18 cellular contexts compared by ENCODE assay signal in the genomic region with DNA sequence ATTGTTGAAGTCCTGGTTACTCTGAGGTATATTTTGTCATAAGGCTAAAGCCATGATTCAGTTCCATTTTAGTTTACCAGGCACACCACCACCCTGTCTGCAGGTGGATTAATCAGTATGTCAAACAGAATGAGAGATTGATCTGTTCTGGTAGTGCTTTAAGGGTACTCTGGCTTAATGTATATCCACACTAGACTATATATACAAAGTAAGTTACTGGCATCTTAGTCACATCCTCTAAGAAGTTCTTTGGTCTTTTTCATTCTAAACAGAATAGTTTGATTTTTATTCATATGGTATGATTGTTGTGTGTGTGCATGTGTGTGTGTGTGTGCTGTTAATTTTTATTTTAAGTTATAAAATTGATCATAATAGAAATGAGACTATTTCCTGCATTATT.
DNase-seq lines count a peak whose midpoint lies in the region; ATAC-seq and TF ChIP-seq lines count a peak whose summit lies in the region.
"Had no signal": no experiment of that assay in that cellular context is flagged by ENCODE, and none has a peak within 500 bp of the region (broad histone marks: within the 10 kb centered on the region; RNA-seq: fewer than 3 reads in every experiment).

No MANE protein-coding gene starts in this region.

- H3K9me2 ChIP-seq in PC-3 (replicated peaks; ENCODE audit: low read length) = no peaks in the 10 kb centered on the region

- H3K9me3 Mint-ChIP-seq in activated T-cell treated with anti-CD3 and anti-CD28 coated beads, Interleukin-2, amount 50 U/mL, for 72 hours = no peaks in the 10 kb centered on the region
- no peaks in the 10 kb centered on the region for H3K9me3 Mint-ChIP-seq in stimulated activated effector memory CD8-positive, alpha-beta T cell treated with anti-CD3 and anti-CD28 coated beads, Interleukin-12 subunit alpha, Interleukin-12 subunit beta, amount 100 ng/mL, for 72 hours
- H3K9me3 Mint-ChIP-seq: CD4-positive, CD25-positive, alpha-beta regulatory T cell; CD8-positive, alpha-beta memory T cell had no signal

- ATAC-seq in activated T-cell treated with anti-CD3 and anti-CD28 coated beads, Interleukin-2, amount 50 U/mL, for 72 hours (replicated peaks in 1 of 2) = peak in 1 of 2 donors; percentile 35
- ATAC-seq in PC-3 = peak; percentile 48; the same call in 1 of the 2 replicates
- ATAC-seq in stimulated activated effector memory CD8-positive, alpha-beta T cell treated with anti-CD3 and anti-CD28 coated beads, Interleukin-12 subunit alpha, Interleukin-12 subunit beta, amount 100 ng/mL, for 72 hours = no peak
- no peak for ATAC-seq in HG02759 (IDR thresholded peaks at IDR 0.05; ENCODE audit: unreplicated experiment)

- no TSS peak for BruUV-seq in PC-3 (replicated peaks; lab: Mats Ljungman, UMichigan)

- no peaks in the 10 kb centered on the region for H3K9me3 ChIP-seq in PC-3 (ENCODE audit: low read length)
- H3K9me3 ChIP-seq in Peyer's patch = no peaks in the 10 kb centered on the region
- H3K9me3 ChIP-seq: BE2C, HAP-1 had no signal

- no peak for TF ChIP-seq CTCF in PC-3 (conservative IDR thresholded peaks at IDR 0.05; ENCODE audit: low read depth, low read length)
- TF ChIP-seq CTCF in Peyer's patch (IDR thresholded peaks at IDR 0.05) = no peak

- H3K4me1 ChIP-seq in PC-3 (ENCODE audit: insufficient read depth, low read length) (no peaks in the 10 kb centered on the region), Peyer's patch (no peaks in the 10 kb centered on the region)
- H3K4me1 ChIP-seq: BE2C, HAP-1 had no signal

- TF ChIP-seq POLR2A in Peyer's patch (IDR thresholded peaks at IDR 0.05) = no peak

- H3F3A ChIP-seq in PC-3 (ENCODE audit: low read length, unreplicated experiment) = no peaks in the 10 kb centered on the region

- CTCF ChIA-PET in PC-3 (lab: Charles Lee) = no interaction called here

- H3K27me3 ChIP-seq in PC-3 (ENCODE audit: low read length) = no peaks in the 10 kb centered on the region
- no peaks in the 10 kb centered on the region for H3K27me3 ChIP-seq in Peyer's patch
- H3K27me3 ChIP-seq: BE2C had no signal

- no peaks in the 10 kb centered on the region for H3K27me3 Mint-ChIP-seq in activated T-cell treated with anti-CD3 and anti-CD28 coated beads, Interleukin-2, amount 50 U/mL, for 72 hours (ENCODE audit: low read depth)
- H3K27me3 Mint-ChIP-seq: CD4-positive, CD25-positive, alpha-beta regulatory T cell; CD8-positive, alpha-beta memory T cell had no signal

- H3K36me3 Mint-ChIP-seq in activated T-cell treated with anti-CD3 and anti-CD28 coated beads, Interleukin-2, amount 50 U/mL, for 72 hours (ENCODE audit: insufficient read depth in 2 of 2) = peaks cover 4 to 26% of the 10 kb centered on the region in 2 donors
- peaks cover 100% of the 10 kb centered on the region for H3K36me3 Mint-ChIP-seq in stimulated activated effector memory CD8-positive, alpha-beta T cell treated with anti-CD3 and anti-CD28 coated beads, Interleukin-12 subunit alpha, Interleukin-12 subunit beta, amount 100 ng/mL, for 72 hours

- H3K27ac Mint-ChIP-seq in activated T-cell treated with anti-CD3 and anti-CD28 coated beads, Interleukin-2, amount 50 U/mL, for 72 hours = peak overlapping the region; percentile 51
- peak overlapping the region; percentile 54 for H3K27ac Mint-ChIP-seq in stimulated activated effector memory CD8-positive, alpha-beta T cell treated with anti-CD3 and anti-CD28 coated beads, Interleukin-12 subunit alpha, Interleukin-12 subunit beta, amount 100 ng/mL, for 72 hours
- H3K27ac Mint-ChIP-seq: CD4-positive, CD25-positive, alpha-beta regulatory T cell had no signal

- no peak overlapping the region for H3K9ac ChIP-seq in PC-3 (ENCODE audit: low read length)
- H3K9ac ChIP-seq: GM23248 had no signal

- H4K20me1 ChIP-seq in PC-3 (ENCODE audit: low read length) = no peaks in the 10 kb centered on the region

- H3K4me1 Mint-ChIP-seq in activated T-cell treated with anti-CD3 and anti-CD28 coated beads, Interleukin-2, amount 50 U/mL, for 72 hours (ENCODE audit: low read depth) = no peaks in the 10 kb centered on the region
- no peaks in the 10 kb centered on the region for H3K4me1 Mint-ChIP-seq in stimulated activated effector memory CD8-positive, alpha-beta T cell treated with anti-CD3 and anti-CD28 coated beads, Interleukin-12 subunit alpha, Interleukin-12 subunit beta, amount 100 ng/mL, for 72 hours

- H3K4me3 Mint-ChIP-seq in activated T-cell treated with anti-CD3 and anti-CD28 coated beads, Interleukin-2, amount 50 U/mL, for 72 hours = no peak overlapping the region
- H3K4me3 Mint-ChIP-seq in stimulated activated effector memory CD8-positive, alpha-beta T cell treated with anti-CD3 and anti-CD28 coated beads, Interleukin-12 subunit alpha, Interleukin-12 subunit beta, amount 100 ng/mL, for 72 hours = no peak overlapping the region
- H3K4me3 Mint-ChIP-seq: CD4-positive, CD25-positive, alpha-beta regulatory T cell; CD8-positive, alpha-beta memory T cell had no signal

- H3K36me3 ChIP-seq in PC-3 (ENCODE audit: low read depth, low read length) = peaks cover 34% of the 10 kb centered on the region
- H3K36me3 ChIP-seq in Peyer's patch = peaks cover 0 to 91% (median 0%) of the 10 kb centered on the region in 3 donors

- DNase-seq in activated T-cell treated with anti-CD3 and anti-CD28 coated beads, Interleukin-2, amount 50 U/mL, for 72 hours = no peak
- DNase-seq in activated T-cell treated with anti-CD3 and anti-CD28 coated beads, Interleukin-2, amount 50 U/mL, for 48 hours = no peak
- DNase-seq in HCEC 1CT (peak; percentile 56), PC-3 (no peak), Peyer's patch (no peak)
- no peak for DNase-seq in stimulated activated effector memory CD8-positive, alpha-beta T cell treated with anti-CD3 and anti-CD28 coated beads, Interleukin-12 subunit alpha, Interleukin-12 subunit beta, amount 100 ng/mL, for 72 hours (ENCODE audit: low spot score in 2 of 2)
- DNase-seq: BE2C; C1 segment of cervical spinal cord; CD4-positive, CD25-positive, alpha-beta regulatory T cell; CD8-positive, alpha-beta memory T cell; COR-L47; DMS 273 treated with DMSO at 0.1 percent for 48 hours; DMS53; DND-41; EL; GM23248 had no signal

- intact Hi-C loops in PC-3 (cut with micrococcal nuclease) = no loop called here

- H3K4me3 ChIP-seq in PC-3 (ENCODE audit: low read length) (no peak overlapping the region), Peyer's patch (no peak overlapping the region)
- H3K4me3 ChIP-seq: GM23248, HAP-1 had no signal

- H3K27ac ChIP-seq in PC-3 (ENCODE audit: low read length) (no peak overlapping the region), Peyer's patch (no peak overlapping the region)
- H3K27ac ChIP-seq: GM23248 had no signal

- no peaks in the 10 kb centered on the region for H3K79me2 ChIP-seq in PC-3 (ENCODE audit: low read length)

- H2AFZ ChIP-seq in PC-3 (ENCODE audit: low read length) = no peak overlapping the region
- H2AFZ ChIP-seq: GM23248 had no signal

- H3K4me2 ChIP-seq in PC-3 (ENCODE audit: low read length) = no peak overlapping the region

- POLR2A ChIA-PET in PC-3 (lab: Charles Lee; ENCODE audit: unreplicated experiment) = no interaction called here
